In genomic region chr20:840858-841567, GRCh38 we compare ENCODE assay signal across 8 cellular contexts. TPM values are rescaled to one million over a fixed set of nuclear protein-coding genes. Genes with fewer than 3 reads are reported as not detected.
DNase-seq lines count a peak whose midpoint lies in the region; ATAC-seq and TF ChIP-seq lines count a peak whose summit lies in the region.

No MANE protein-coding gene starts in this region.

- ATAC-seq in HG03135 (IDR thresholded peaks at IDR 0.05; ENCODE audit: unreplicated experiment), result no peak

- TF ChIP-seq CTCF in stomach (IDR thresholded peaks at IDR 0.05), result no peak

- H3K36me3 Mint-ChIP-seq in activated naive CD8-positive, alpha-beta T cell treated with anti-CD3 and anti-CD28 coated beads for 36 hours, result peaks cover 17% of the 10 kb centered on the region

- no peak overlapping the region for H3K27ac Mint-ChIP-seq in activated naive CD8-positive, alpha-beta T cell treated with anti-CD3 and anti-CD28 coated beads for 36 hours

- H3K4me3 ChIP-seq in stomach (peak overlapping the region; percentile 39 to 69 (median 56)), MG63 (no peak overlapping the region)

- H3K9me3 Mint-ChIP-seq in activated naive CD8-positive, alpha-beta T cell treated with anti-CD3 and anti-CD28 coated beads for 36 hours, result no peaks in the 10 kb centered on the region

- TF ChIP-seq POLR2A in stomach (IDR thresholded peaks at IDR 0.05), result no peak

- H3K27ac ChIP-seq in stomach, result peak overlapping the region in 4 of 5 donors; percentile 30 to 67 (median 62)

- TF ChIP-seq EP300 in stomach (IDR thresholded peaks at IDR 0.05), result no peak

- peaks cover 0 to 27% (median 11%) of the 10 kb centered on the region in 3 donors for H3K27me3 ChIP-seq in stomach
- no peaks in the 10 kb centered on the region for H3K27me3 ChIP-seq in MG63

- H3K4me1 Mint-ChIP-seq in activated naive CD8-positive, alpha-beta T cell treated with anti-CD3 and anti-CD28 coated beads for 36 hours, result peaks cover 33% of the 10 kb centered on the region

- intact Hi-C loops in stomach (cut with DNase I; ENCODE audit: low total_unique reads), result no loop called here

- H3K9me3 ChIP-seq in stomach (peaks cover 0 to 5% (median 0%) of the 10 kb centered on the region in 4 donors), MG63 (no peaks in the 10 kb centered on the region)

- peaks cover 34 to 67% (median 54%) of the 10 kb centered on the region in 4 donors for H3K4me1 ChIP-seq in stomach

- 13 to 42% (median 19%) methylated on average over 16 to 59 of the region's 59 CpGs for WGBS in stomach, 5 donors

- H3K4me3 Mint-ChIP-seq in activated naive CD8-positive, alpha-beta T cell treated with anti-CD3 and anti-CD28 coated beads for 36 hours, result peak overlapping the region; percentile 59

- peak; percentile 46 for DNase-seq in activated CD4-positive, alpha-beta T cell treated with anti-CD3 and anti-CD28 coated beads for 48 hours
- DNase-seq in activated CD4-positive, alpha-beta T cell treated with anti-CD3 and anti-CD28 coated beads, Interleukin-2, amount 50 U/mL, for 4 hours, result no peak
- no peak for DNase-seq in activated naive CD8-positive, alpha-beta T cell treated with anti-CD3 and anti-CD28 coated beads for 36 hours
- DNase-seq in iris pigment epithelial cell (ENCODE audit: low read depth) (peak; percentile 18), stomach (peak; percentile 70), MG63 (no peak), NCI-H1092 (lab: John Stamatoyannopoulos, UW) (no peak)

- peaks cover 0 to 10% (median 0%) of the 10 kb centered on the region in 4 donors for H3K36me3 ChIP-seq in stomach
- no peaks in the 10 kb centered on the region for H3K36me3 ChIP-seq in MG63

- no peaks in the 10 kb centered on the region for H3K27me3 Mint-ChIP-seq in activated naive CD8-positive, alpha-beta T cell treated with anti-CD3 and anti-CD28 coated beads for 36 hours

RNA-seq across cellular contexts. Expression of gene FAM110A, which starts 7.5 kb away (rescaled TPM):
- 10 to 100 TPM; 21.3 to 21.4 TPM for total RNA-seq in activated naive CD8-positive, alpha-beta T cell treated with anti-CD3 and anti-CD28 coated beads for 36 hours
- 1 to 10 TPM in 4 of 5 donors, under 1 TPM in 1; 0.58 to 9.8 (median 1.7) TPM for total RNA-seq in stomach
- 10 to 100 TPM in 1 of 3 donors, 1 to 10 TPM in 2; 4.1 to 17.6 (median 7.2) TPM for polyA plus RNA-seq in stomach
- total RNA-seq in MG63 (2014; rRNA removed; shearing (Covaris generic); ENCODE audit: low replicate concordance), result 3.9 and 4.6 TPM in 2 replicates

Comparison
In these comparisons a context has a peak if more than half of its experiments do, and no peak if none do; other contexts are left out.
1. DNase-seq: peak in activated CD4-positive, alpha-beta T cell treated with anti-CD3 and anti-CD28 coated beads for 48 hours (single experiment), iris pigment epithelial cell (single experiment) and stomach (single experiment); none in activated CD4-positive, alpha-beta T cell treated with anti-CD3 and anti-CD28 coated beads, Interleukin-2, amount 50 U/mL, for 4 hours (0 of 2), activated naive CD8-positive, alpha-beta T cell treated with anti-CD3 and anti-CD28 coated beads for 36 hours (single experiment), MG63 (single experiment) and NCI-H1092 (single experiment).